In the genomic region with DNA sequence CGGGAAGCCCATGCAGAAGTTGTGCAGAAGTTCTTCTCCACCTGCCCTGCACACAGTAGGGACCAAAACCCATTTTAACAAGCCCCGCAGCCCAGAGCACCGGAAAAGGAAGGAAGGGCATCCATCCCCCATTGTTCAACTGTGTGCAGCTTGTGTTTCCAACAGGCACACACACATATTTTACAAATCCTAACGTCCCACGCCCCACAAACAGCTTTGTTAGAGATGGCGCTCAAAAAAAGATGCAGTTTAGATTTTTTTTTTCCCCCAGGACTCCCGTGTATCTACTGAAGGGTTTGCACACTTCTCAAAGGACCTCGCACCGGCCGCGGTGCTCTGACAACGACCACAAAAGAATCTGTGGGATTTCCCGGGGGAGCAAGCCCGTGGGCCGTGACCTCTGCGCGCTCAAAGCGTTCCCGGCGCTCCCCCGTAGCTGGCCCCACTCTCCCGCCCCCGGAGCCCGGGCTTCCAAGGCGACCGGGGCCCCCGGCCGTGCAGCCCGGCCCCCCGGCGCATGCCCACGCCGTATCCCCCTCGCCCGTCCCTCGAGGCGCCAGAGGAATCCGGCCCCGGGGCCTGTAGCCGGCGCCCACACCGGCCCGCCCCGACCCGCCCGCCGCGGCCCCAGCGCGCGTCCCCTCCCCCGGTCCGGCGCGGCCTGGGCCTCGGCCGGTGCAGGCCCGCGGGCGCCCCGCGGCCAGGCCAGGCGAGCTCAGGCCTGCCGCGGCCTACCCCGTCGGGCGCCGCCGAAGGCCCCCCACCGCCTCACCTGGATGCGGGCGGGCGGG, we compare ENCODE assay signal across 1 cellular context.
TF ChIP-seq lines count a peak whose summit lies in the region.

No MANE protein-coding gene starts in this region.

TF ChIP-seq in K562, 482 proteins besides CTCF, POLR2A, EP300 and RAD21 (continued from another document):
- TF ChIP-seq SMAD1 (IDR thresholded peaks at IDR 0.05; ENCODE audit: low read depth, low read length, partially characterized antibody) (no peak), PHF8 (IDR thresholded peaks at IDR 0.05; ENCODE audit: borderline replicate concordance, low read length) (peak; percentile 33; the same call in 1 of the 2 replicates), SPI1 (IDR thresholded peaks at IDR 0.05; ENCODE audit: borderline replicate concordance, low read depth, low read length) (0 out of 2 replicates have a peak, but pooled peaks have one; percentile 6), ZKSCAN1 (IDR thresholded peaks at IDR 0.05; ENCODE audit: low read depth, low read length) (peak; percentile 95), E2F3 (CRISPR knock-in tag; IDR thresholded peaks at IDR 0.05) (no peak)
